1 cellular context compared by ENCODE assay signal in the genomic region with DNA sequence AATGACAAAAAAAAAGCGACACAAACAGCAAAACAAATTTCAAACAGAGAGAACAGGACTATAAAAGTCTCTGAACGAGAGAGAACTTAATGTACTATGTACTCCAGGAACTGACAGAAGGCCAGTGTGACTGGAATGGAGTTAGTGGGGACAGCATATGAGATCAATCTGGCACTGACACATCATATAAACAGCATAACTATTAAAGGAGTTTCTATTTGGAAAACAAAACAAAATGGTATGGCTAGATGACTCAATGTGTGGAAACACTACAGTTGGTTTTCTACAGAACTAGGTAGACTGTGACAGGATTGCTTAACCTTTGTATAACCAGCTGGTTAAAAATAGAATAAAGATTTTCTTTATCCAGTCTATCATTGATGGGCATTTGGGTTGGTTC.
TF ChIP-seq lines count a peak whose summit lies in the region.

No MANE protein-coding gene starts in this region.

TF ChIP-seq in IMR-90, 13 proteins besides CTCF, POLR2A, EP300 and RAD21 (continued from another document):
- TF ChIP-seq, protein P1, sequence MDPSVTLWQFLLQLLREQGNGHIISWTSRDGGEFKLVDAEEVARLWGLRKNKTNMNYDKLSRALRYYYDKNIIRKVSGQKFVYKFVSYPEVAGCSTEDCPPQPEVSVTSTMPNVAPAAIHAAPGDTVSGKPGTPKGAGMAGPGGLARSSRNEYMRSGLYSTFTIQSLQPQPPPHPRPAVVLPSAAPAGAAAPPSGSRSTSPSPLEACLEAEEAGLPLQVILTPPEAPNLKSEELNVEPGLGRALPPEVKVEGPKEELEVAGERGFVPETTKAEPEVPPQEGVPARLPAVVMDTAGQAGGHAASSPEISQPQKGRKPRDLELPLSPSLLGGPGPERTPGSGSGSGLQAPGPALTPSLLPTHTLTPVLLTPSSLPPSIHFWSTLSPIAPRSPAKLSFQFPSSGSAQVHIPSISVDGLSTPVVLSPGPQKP (IDR thresholded peaks at IDR 0.05; ENCODE audit: borderline replicate concordance, low read depth, low read length), result no peak
